17 cellular contexts compared by ENCODE assay signal in genomic region chr10:16987976-16988610, GRCh38.
DNase-seq lines count a peak whose midpoint lies in the region; ATAC-seq, FAIRE-seq and TF ChIP-seq lines count a peak whose summit lies in the region.
"Had no signal": no experiment of that assay in that cellular context is flagged by ENCODE, and none has a peak within 500 bp of the region (broad histone marks: within the 10 kb centered on the region; RNA-seq: fewer than 3 reads in every experiment).

No MANE protein-coding gene starts in this region.

- no peaks in the 10 kb centered on the region for H3K36me3 ChIP-seq in heart left ventricle
- no peaks in the 10 kb centered on the region for H3K36me3 ChIP-seq in H1 (ENCODE audit: control insufficient read depth in 2 of 4, insufficient read depth in 4 of 4, low read length in 3 of 4)
- no peaks in the 10 kb centered on the region for H3K36me3 ChIP-seq in upper lobe of left lung

- 0 out of 2 replicates have a peak overlapping the region, but pooled peaks have one; percentile 15 for H2AFZ ChIP-seq in H1 (ENCODE audit: low read length)

- H4K8ac ChIP-seq in H1 (ENCODE audit: extremely low read depth, insufficient read depth, low read length) = no peak overlapping the region

- TF ChIP-seq EP300 in H1 (IDR thresholded peaks at IDR 0.05; ENCODE audit: borderline replicate concordance in 1 of 2, low read depth in 2 of 2, low read length in 2 of 2) = no peak
- TF ChIP-seq EP300 in upper lobe of left lung (IDR thresholded peaks at IDR 0.05) = no peak

- H4K5ac ChIP-seq in H1 (ENCODE audit: insufficient read length, low read depth, low read length) = no peak overlapping the region

- H3K9me3 ChIP-seq in heart left ventricle (no peaks in the 10 kb centered on the region), H1 (ENCODE audit: insufficient read depth in 2 of 2, low read depth in 1 of 2, low read length in 1 of 2) (no peaks in the 10 kb centered on the region), upper lobe of left lung (no peaks in the 10 kb centered on the region)

- peaks cover 25% of the 10 kb centered on the region for H3K4me1 Mint-ChIP-seq in nephron
- no peaks in the 10 kb centered on the region for H3K4me1 Mint-ChIP-seq in natural killer cell
- no peaks in the 10 kb centered on the region for H3K4me1 Mint-ChIP-seq in stimulated activated memory B cell treated with anti-CD40 and anti-IgM and Interleukin-4, amounts not matched to agents 10 μg/mL and 1 μg/mL and 100 μg/mL, for 72 hours
- H3K4me1 Mint-ChIP-seq: activated naive CD8-positive, alpha-beta T cell treated with anti-CD3 and anti-CD28 coated beads, Interleukin-2, amount 10 ng/mL, durations not matched to agents 7 days and 5 days had no signal

- H3K36me3 Mint-ChIP-seq in nephron (ENCODE audit: low read depth) (peaks cover 6% of the 10 kb centered on the region), natural killer cell (no peaks in the 10 kb centered on the region)
- peaks cover 4% of the 10 kb centered on the region for H3K36me3 Mint-ChIP-seq in stimulated activated memory B cell treated with anti-CD40 and anti-IgM and Interleukin-4, amounts not matched to agents 10 μg/mL and 1 μg/mL and 100 μg/mL, for 72 hours

- TF ChIP-seq POLR2A in heart left ventricle (IDR thresholded peaks at IDR 0.05) (no peak), H1 (IDR thresholded peaks at IDR 0.05; ENCODE audit: control extremely low read depth in 1 of 2, low read depth in 2 of 2, low read length in 2 of 2) (no peak), upper lobe of left lung (IDR thresholded peaks at IDR 0.05) (no peak)

- H3K4me1 ChIP-seq in heart left ventricle = peaks cover 0 to 29% (median 6%) of the 10 kb centered on the region in 12 donors
- H3K4me1 ChIP-seq in H1 (replicated peaks in 1 of 4; ENCODE audit: control insufficient read depth in 3 of 4, insufficient read depth in 4 of 4, low read length in 3 of 4) = peaks cover 0 to 7% (median 4%) of the 10 kb centered on the region in 4 experiments; a peak in 4 of 7 replicates
- peaks cover 6 to 14% (median 13%) of the 10 kb centered on the region in 4 donors for H3K4me1 ChIP-seq in upper lobe of left lung

- no peaks in the 10 kb centered on the region for H3K79me2 ChIP-seq in H1 (ENCODE audit: control insufficient read depth in 1 of 2, insufficient read depth in 2 of 2, low read length in 2 of 2)

- H3K4me3 Mint-ChIP-seq in nephron (no peak overlapping the region), natural killer cell (no peak overlapping the region)
- H3K4me3 Mint-ChIP-seq in stimulated activated memory B cell treated with anti-CD40 and anti-IgM and Interleukin-4, amounts not matched to agents 10 μg/mL and 1 μg/mL and 100 μg/mL, for 72 hours = no peak overlapping the region
- H3K4me3 Mint-ChIP-seq: activated naive CD8-positive, alpha-beta T cell treated with anti-CD3 and anti-CD28 coated beads, Interleukin-2, amount 10 ng/mL, durations not matched to agents 7 days and 5 days had no signal

- intact Hi-C loops in heart left ventricle (cut with DNase I) = no loop called here
- intact Hi-C loops in cardiac septum (cut with DNase I) = no loop called here
- intact Hi-C loops in natural killer cell (cut with micrococcal nuclease) = no loop called here

- no peak overlapping the region for H4K91ac ChIP-seq in H1 (replicated peaks; ENCODE audit: insufficient read length, low read length)

- H3K4me2 ChIP-seq in H1 (ENCODE audit: insufficient read depth in 1 of 2, low read depth in 2 of 2, low read length in 2 of 2) = no peak overlapping the region

- H3K4me3 ChIP-seq in heart left ventricle (no peak overlapping the region), H1 (ENCODE audit: extremely low read depth in 1 of 4, insufficient read depth in 2 of 4, low read depth in 3 of 4, low read length in 4 of 4) (no peak overlapping the region), upper lobe of left lung (no peak overlapping the region)

- H2BK12ac ChIP-seq in H1 (ENCODE audit: low read depth, low read length) = no peak overlapping the region

- H2BK120ac ChIP-seq in H1 (replicated peaks; ENCODE audit: low read depth, low read length) = no peak overlapping the region

- H3K27me3 Mint-ChIP-seq in nephron (ENCODE audit: low read depth) (no peaks in the 10 kb centered on the region), natural killer cell (ENCODE audit: low read depth in 2 of 2) (peaks cover 6% of the 10 kb centered on the region in 2 donors)
- no peaks in the 10 kb centered on the region for H3K27me3 Mint-ChIP-seq in stimulated activated memory B cell treated with anti-CD40 and anti-IgM and Interleukin-4, amounts not matched to agents 10 μg/mL and 1 μg/mL and 100 μg/mL, for 72 hours
- H3K27me3 Mint-ChIP-seq: activated naive CD8-positive, alpha-beta T cell treated with anti-CD3 and anti-CD28 coated beads, Interleukin-2, amount 10 ng/mL, durations not matched to agents 7 days and 5 days; progenitor cell of endocrine pancreas had no signal

- H3K27ac Mint-ChIP-seq in nephron (peak overlapping the region; percentile 91 to 96 (median 94)), natural killer cell (no peak overlapping the region)
- no peak overlapping the region for H3K27ac Mint-ChIP-seq in stimulated activated memory B cell treated with anti-CD40 and anti-IgM and Interleukin-4, amounts not matched to agents 10 μg/mL and 1 μg/mL and 100 μg/mL, for 72 hours
- H3K27ac Mint-ChIP-seq: activated naive CD8-positive, alpha-beta T cell treated with anti-CD3 and anti-CD28 coated beads, Interleukin-2, amount 10 ng/mL, durations not matched to agents 7 days and 5 days; progenitor cell of endocrine pancreas had no signal

- no peak overlapping the region for H2AK5ac ChIP-seq in H1 (ENCODE audit: low read depth, low read length)

- no peak for DNase-seq in heart left ventricle
- no peak for DNase-seq in cardiac septum (ENCODE audit: low spot score)
- no peak for DNase-seq in H1 (ENCODE audit: low read depth in 1 of 2, low spot score in 2 of 2)
- DNase-seq in upper lobe of left lung = no peak
- DNase-seq in natural killer cell = no peak
- DNase-seq in NK-92 treated with Interleukin-12 subunit alpha and Interleukin-12 subunit beta, amount 100 ng/mL, for 24 hours (lab: John Stamatoyannopoulos, UW) = no peak
- DNase-seq: activated CD4-positive, alpha-beta T cell treated with anti-CD3 and anti-CD28 coated beads for 1 hour; activated naive CD8-positive, alpha-beta T cell treated with anti-CD3 and anti-CD28 coated beads, Interleukin-2, amount 10 ng/mL, durations not matched to agents 7 days and 5 days; cortex of kidney; GOT3; KBM-7; NCI-H1417 treated with DMSO at 0.1 percent for 48 hours; stimulated activated CD4-positive, alpha-beta T cell treated with anti-CD3 and anti-CD28 coated beads, Interleukin-4, amount 100 ng/mL, for 4 hours; stimulated activated naive CD4-positive, alpha-beta T cell had no signal

- no peak for FAIRE-seq in H1 (lab: Jason Lieb, UNC)

- POLR2A ChIA-PET in H1 (lab: Charles Lee; ENCODE audit: partially characterized antibody) = no interaction called here

- no peak overlapping the region for H3K9ac ChIP-seq in H1 (replicated peaks in 1 of 4; ENCODE audit: extremely low read depth in 1 of 4, low read depth in 3 of 4, low read length in 3 of 4)

- H3K27me3 ChIP-seq in heart left ventricle (no peaks in the 10 kb centered on the region), H1 (replicated peaks in 1 of 4; ENCODE audit: control insufficient read depth in 3 of 4, extremely low read depth in 1 of 4, insufficient read depth in 3 of 4, low read length in 3 of 4) (peaks cover 0 to 1% (median 0%) of the 10 kb centered on the region in 4 experiments; a peak in 1 of 7 replicates), upper lobe of left lung (no peaks in the 10 kb centered on the region)

- 90 to 92% (median 91%) methylated on average over 8 of the region's 8 CpGs for WGBS in heart left ventricle, 4 donors
- WGBS in H1 (ENCODE audit: extremely low coverage in 1 of 2, insufficient coverage in 1 of 2, insufficient read length in 1 of 2, insufficient replicate concordance in 2 of 2, low coverage in 1 of 2, low lambda C conversion rate in 2 of 2, missing lambda C conversion rate in 1 of 2), 2 experiments = 92% methylated on average over 8 of the region's 8 CpGs; no CpG with 5 or more reads in 1 of the 2 experiments
- WGBS in upper lobe of left lung, 2 donors = 93 to 96% methylated on average over 8 of the region's 8 CpGs

- H3K56ac ChIP-seq in H1 (replicated peaks; ENCODE audit: insufficient read length, low read depth, low read length) = no peak overlapping the region

- H2BK20ac ChIP-seq in H1 (ENCODE audit: low read length) = no peak overlapping the region

- no peak overlapping the region for H3K14ac ChIP-seq in H1 (ENCODE audit: insufficient read length)

- H2BK15ac ChIP-seq in H1 (ENCODE audit: low read length) = no peak overlapping the region

- H3K9me3 Mint-ChIP-seq in nephron (peaks cover 12% of the 10 kb centered on the region), natural killer cell (no peaks in the 10 kb centered on the region)
- H3K9me3 Mint-ChIP-seq in stimulated activated memory B cell treated with anti-CD40 and anti-IgM and Interleukin-4, amounts not matched to agents 10 μg/mL and 1 μg/mL and 100 μg/mL, for 72 hours = no peaks in the 10 kb centered on the region
- H3K9me3 Mint-ChIP-seq: activated naive CD8-positive, alpha-beta T cell treated with anti-CD3 and anti-CD28 coated beads, Interleukin-2, amount 10 ng/mL, durations not matched to agents 7 days and 5 days had no signal

- no peak for TF ChIP-seq CTCF in heart left ventricle (IDR thresholded peaks at IDR 0.05)
- TF ChIP-seq CTCF in H1 (IDR thresholded peaks at IDR 0.05; ENCODE audit: control extremely low read depth in 1 of 3, insufficient read depth in 1 of 3, low read depth in 1 of 3, low read length in 3 of 3) = no peak
- TF ChIP-seq CTCF in nephron (IDR thresholded peaks at IDR 0.05; ENCODE audit: unreplicated experiment in 3 of 3) = no peak
- no peak for TF ChIP-seq CTCF in upper lobe of left lung (IDR thresholded peaks at IDR 0.05)
- no peak for TF ChIP-seq CTCF in natural killer cell (IDR thresholded peaks at IDR 0.05)

- H3K23me2 ChIP-seq in H1 (ENCODE audit: low read depth, low read length) = no peaks in the 10 kb centered on the region

- H3K27ac ChIP-seq in heart left ventricle (peak overlapping the region in 11 of 12 donors; percentile 7 to 77 (median 51)), H1 (ENCODE audit: low read depth, low read length) (no peak overlapping the region), upper lobe of left lung (peak overlapping the region in 3 of 4 donors; percentile 48 to 76 (median 75))

- ATAC-seq in heart left ventricle (no peak), upper lobe of left lung (ENCODE audit: low FRiP score in 2 of 2) (no peak), natural killer cell (no peak)
- ATAC-seq in stimulated activated memory B cell treated with anti-CD40 and anti-IgM and Interleukin-4, amounts not matched to agents 10 μg/mL and 1 μg/mL and 100 μg/mL, for 72 hours = no peak

- H4K20me1 ChIP-seq in H1 (replicated peaks in 1 of 2; ENCODE audit: control insufficient read depth in 1 of 2, insufficient read depth in 2 of 2, low read length in 2 of 2) = no peaks in the 10 kb centered on the region

- no peak overlapping the region for H3K18ac ChIP-seq in H1 (ENCODE audit: extremely low read depth, low read length)

- H2BK5ac ChIP-seq in H1 (ENCODE audit: low read depth, low read length) = no peak overlapping the region

- no peaks in the 10 kb centered on the region for H3K79me1 ChIP-seq in H1 (ENCODE audit: low read depth, low read length)

- H3K23ac ChIP-seq in H1 (ENCODE audit: insufficient read length) = no peak overlapping the region

- H3K4ac ChIP-seq in H1 (replicated peaks; ENCODE audit: insufficient read length, low read depth, low read length) = no peak overlapping the region

- CTCF ChIA-PET in H1 (lab: Charles Lee; ENCODE audit: partially characterized antibody) = interaction anchor here (0.7 to 1.6 kb wide), 3 partner anchors 19 to 160 kb away, joined by 3 to 6 read pairs (median 3); no protein-coding TSS in a partner anchor

- no peak for TF ChIP-seq RAD21 in H1 (IDR thresholded peaks at IDR 0.05 in 1 of 2, conservative IDR thresholded peaks at IDR 0.05 in 1 of 2; ENCODE audit: low read depth in 2 of 2, low read length in 2 of 2)

Comparison
In these comparisons a context has a peak if more than half of its experiments do, and no peak if none do; other contexts are left out.
1. H3K27ac Mint-ChIP-seq: peak in nephron (3 of 3); none in natural killer cell (0 of 2) and stimulated activated memory B cell treated with anti-CD40 and anti-IgM and Interleukin-4, amounts not matched to agents 10 μg/mL and 1 μg/mL and 100 μg/mL, for 72 hours (single experiment).